Comparison of ENCODE assay signal across 12 cellular contexts in the genomic region with DNA sequence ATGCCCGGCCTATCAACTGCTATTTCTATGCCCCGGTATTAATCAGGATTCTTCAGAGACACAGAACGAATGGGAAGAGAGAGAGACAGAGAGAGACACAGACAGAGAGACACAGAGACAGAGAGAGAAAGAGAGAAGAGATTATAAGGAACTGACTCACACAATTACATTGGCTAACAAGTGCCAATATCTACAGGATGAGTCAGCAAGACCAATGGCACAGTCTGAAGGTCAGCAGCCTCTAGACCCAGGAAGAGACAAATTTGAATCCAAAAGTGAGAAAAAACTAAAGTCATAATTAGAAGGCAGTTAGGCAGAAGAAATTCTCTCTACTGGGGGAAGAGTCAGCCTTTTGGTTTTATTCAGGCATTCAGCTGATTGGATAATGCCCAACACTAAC.
A peak's percentile ranks its signal among the peaks of the same experiment; 100 is the strongest.
DNase-seq lines count a peak whose midpoint lies in the region; ATAC-seq and TF ChIP-seq lines count a peak whose summit lies in the region.
"Had no signal": no experiment of that assay in that cellular context is flagged by ENCODE, and none has a peak within 500 bp of the region (broad histone marks: within the 10 kb centered on the region; RNA-seq: fewer than 3 reads in every experiment).

No MANE protein-coding gene starts in this region.

- TF ChIP-seq POLR2A in adrenal gland (IDR thresholded peaks at IDR 0.05) = no peak

- DNase-seq in Caki2 (ENCODE audit: low read depth) = peak; percentile 76
- peak; percentile 87 for DNase-seq in HT1080 (ENCODE audit: low read depth)
- peak; percentile 42 to 74 (median 56) for DNase-seq in adrenal gland
- no peak for DNase-seq in activated CD8-positive, alpha-beta memory T cell treated with anti-CD3 and anti-CD28 coated beads, Interleukin-2, amount 50 U/mL, for 48 hours
- no peak for DNase-seq in NCI-H2171 treated with DMSO at 0.1 percent for 48 hours (lab: John Stamatoyannopoulos, UW)
- DNase-seq: activated naive CD8-positive, alpha-beta T cell treated with anti-CD3 and anti-CD28 coated beads, Interleukin-2, amount 10 ng/mL, durations not matched to agents 7 days and 5 days; KBM-7; stimulated activated CD4-positive, alpha-beta T cell treated with anti-CD3 and anti-CD28 coated beads, Interleukin-15, amount 100 ng/mL, for 24 hours; T-helper 1 cell had no signal

- H3K36me3 ChIP-seq in adrenal gland (replicated peaks in 1 of 2) = no peaks in the 10 kb centered on the region
- H3K36me3 ChIP-seq in liver (ENCODE audit: control insufficient read depth in 4 of 4, insufficient read depth in 3 of 4, low read depth in 1 of 4, low read length in 3 of 4) = no peaks in the 10 kb centered on the region

- no peak for ATAC-seq in HG03457 (IDR thresholded peaks at IDR 0.05; ENCODE audit: unreplicated experiment)
- ATAC-seq in HG02938 (IDR thresholded peaks at IDR 0.05; ENCODE audit: unreplicated experiment) = no peak

- WGBS in adrenal gland, 4 donors = 76 to 93% (median 79%) methylated on average over 3 of the region's 3 CpGs
- WGBS in liver = 96% methylated on average over 3 of the region's 3 CpGs

- no peak overlapping the region for H3K4me3 ChIP-seq in adrenal gland
- no peak overlapping the region for H3K4me3 ChIP-seq in liver (ENCODE audit: low read depth in 1 of 3, low read length in 3 of 3)

- no peak overlapping the region for H3K9ac ChIP-seq in liver (ENCODE audit: low read depth in 1 of 2, low read length in 2 of 2)

- H3K4me1 ChIP-seq in adrenal gland (replicated peaks in 1 of 2) = peaks cover 12% of the 10 kb centered on the region in 2 donors
- peaks cover 0 to 8% (median 4%) of the 10 kb centered on the region in 4 donors for H3K4me1 ChIP-seq in liver (ENCODE audit: control insufficient read depth in 4 of 4, insufficient read depth in 4 of 4, low read length in 3 of 4)

- no peak for TF ChIP-seq RAD21 in liver (IDR thresholded peaks at IDR 0.05)

- in situ Hi-C loops in Caki2 (cut with HindIII; ENCODE audit: low pct_unique_long_range_greater_than_20kb, low sequenced_read_pairs) = no loop called here

- no peaks in the 10 kb centered on the region for H3K27me3 ChIP-seq in adrenal gland
- H3K27me3 ChIP-seq in liver (ENCODE audit: control insufficient read depth in 4 of 4, insufficient read depth in 4 of 4, low read length in 3 of 4) = no peaks in the 10 kb centered on the region

- intact Hi-C loops in adrenal gland (cut with DNase I) = no loop called here

- TF ChIP-seq CTCF in adrenal gland (IDR thresholded peaks at IDR 0.05) (no peak), liver (IDR thresholded peaks at IDR 0.05; ENCODE audit: low read depth, low read length, missing input control) (no peak)

- peak overlapping the region in 4 of 5 donors; percentile 28 to 78 (median 33) for H3K27ac ChIP-seq in adrenal gland
- H3K27ac ChIP-seq in liver (ENCODE audit: low read depth in 1 of 2, low read length in 2 of 2) = peak overlapping the region in 1 of 2 donors; percentile 55

- H3K9me3 ChIP-seq in adrenal gland (replicated peaks in 1 of 3) (peaks cover 0 to 2% (median 0%) of the 10 kb centered on the region in 3 donors), liver (ENCODE audit: control insufficient read depth in 4 of 4, low read length in 3 of 4) (no peaks in the 10 kb centered on the region)

TF ChIP-seq in liver, 16 proteins besides CTCF, POLR2A, EP300 and RAD21:
- no peak for TF ChIP-seq NR2F2 (IDR thresholded peaks at IDR 0.05)
- TF ChIP-seq, protein P1, sequence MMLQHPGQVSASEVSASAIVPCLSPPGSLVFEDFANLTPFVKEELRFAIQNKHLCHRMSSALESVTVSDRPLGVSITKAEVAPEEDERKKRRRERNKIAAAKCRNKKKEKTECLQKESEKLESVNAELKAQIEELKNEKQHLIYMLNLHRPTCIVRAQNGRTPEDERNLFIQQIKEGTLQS (IDR thresholded peaks at IDR 0.05) = peak; percentile 72
- peak; percentile 92 to 97 for TF ChIP-seq JUND (IDR thresholded peaks at IDR 0.05)
- TF ChIP-seq FOXA2 (IDR thresholded peaks at IDR 0.05) = peak; percentile 54
- TF ChIP-seq, protein P2, sequence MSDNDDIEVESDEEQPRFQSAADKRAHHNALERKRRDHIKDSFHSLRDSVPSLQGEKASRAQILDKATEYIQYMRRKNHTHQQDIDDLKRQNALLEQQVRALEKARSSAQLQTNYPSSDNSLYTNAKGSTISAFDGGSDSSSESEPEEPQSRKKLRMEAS (IDR thresholded peaks at IDR 0.05) = peak; percentile 22
- TF ChIP-seq YY1 (IDR thresholded peaks at IDR 0.05) = peak; percentile 51
- TF ChIP-seq, protein P3, sequence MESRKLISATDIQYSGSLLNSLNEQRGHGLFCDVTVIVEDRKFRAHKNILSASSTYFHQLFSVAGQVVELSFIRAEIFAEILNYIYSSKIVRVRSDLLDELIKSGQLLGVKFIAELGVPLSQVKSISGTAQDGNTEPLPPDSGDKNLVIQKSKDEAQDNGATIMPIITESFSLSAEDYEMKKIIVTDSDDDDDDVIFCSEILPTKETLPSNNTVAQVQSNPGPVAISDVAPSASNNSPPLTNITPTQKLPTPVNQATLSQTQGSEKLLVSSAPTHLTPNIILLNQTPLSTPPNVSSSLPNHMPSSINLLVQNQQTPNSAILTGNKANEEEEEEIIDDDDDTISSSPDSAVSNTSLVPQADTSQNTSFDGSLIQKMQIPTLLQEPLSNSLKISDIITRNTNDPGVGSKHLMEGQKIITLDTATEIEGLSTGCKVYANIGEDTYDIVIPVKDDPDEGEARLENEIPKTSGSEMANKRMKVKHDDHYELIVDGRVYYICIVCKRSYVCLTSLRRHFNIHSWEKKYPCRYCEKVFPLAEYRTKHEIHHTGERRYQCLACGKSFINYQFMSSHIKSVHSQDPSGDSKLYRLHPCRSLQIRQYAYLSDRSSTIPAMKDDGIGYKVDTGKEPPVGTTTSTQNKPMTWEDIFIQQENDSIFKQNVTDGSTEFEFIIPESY (IDR thresholded peaks at IDR 0.05) = peak; percentile 49
- TF ChIP-seq RXRA (IDR thresholded peaks at IDR 0.05) = peak in 1 of 2 donors; percentile 66
- no peak for TF ChIP-seq GABPA (IDR thresholded peaks at IDR 0.05 in 1 of 2, conservative IDR thresholded peaks at IDR 0.05 in 1 of 2)
- TF ChIP-seq TAF1 (conservative IDR thresholded peaks at IDR 0.05) = no peak
- TF ChIP-seq, protein P4, sequence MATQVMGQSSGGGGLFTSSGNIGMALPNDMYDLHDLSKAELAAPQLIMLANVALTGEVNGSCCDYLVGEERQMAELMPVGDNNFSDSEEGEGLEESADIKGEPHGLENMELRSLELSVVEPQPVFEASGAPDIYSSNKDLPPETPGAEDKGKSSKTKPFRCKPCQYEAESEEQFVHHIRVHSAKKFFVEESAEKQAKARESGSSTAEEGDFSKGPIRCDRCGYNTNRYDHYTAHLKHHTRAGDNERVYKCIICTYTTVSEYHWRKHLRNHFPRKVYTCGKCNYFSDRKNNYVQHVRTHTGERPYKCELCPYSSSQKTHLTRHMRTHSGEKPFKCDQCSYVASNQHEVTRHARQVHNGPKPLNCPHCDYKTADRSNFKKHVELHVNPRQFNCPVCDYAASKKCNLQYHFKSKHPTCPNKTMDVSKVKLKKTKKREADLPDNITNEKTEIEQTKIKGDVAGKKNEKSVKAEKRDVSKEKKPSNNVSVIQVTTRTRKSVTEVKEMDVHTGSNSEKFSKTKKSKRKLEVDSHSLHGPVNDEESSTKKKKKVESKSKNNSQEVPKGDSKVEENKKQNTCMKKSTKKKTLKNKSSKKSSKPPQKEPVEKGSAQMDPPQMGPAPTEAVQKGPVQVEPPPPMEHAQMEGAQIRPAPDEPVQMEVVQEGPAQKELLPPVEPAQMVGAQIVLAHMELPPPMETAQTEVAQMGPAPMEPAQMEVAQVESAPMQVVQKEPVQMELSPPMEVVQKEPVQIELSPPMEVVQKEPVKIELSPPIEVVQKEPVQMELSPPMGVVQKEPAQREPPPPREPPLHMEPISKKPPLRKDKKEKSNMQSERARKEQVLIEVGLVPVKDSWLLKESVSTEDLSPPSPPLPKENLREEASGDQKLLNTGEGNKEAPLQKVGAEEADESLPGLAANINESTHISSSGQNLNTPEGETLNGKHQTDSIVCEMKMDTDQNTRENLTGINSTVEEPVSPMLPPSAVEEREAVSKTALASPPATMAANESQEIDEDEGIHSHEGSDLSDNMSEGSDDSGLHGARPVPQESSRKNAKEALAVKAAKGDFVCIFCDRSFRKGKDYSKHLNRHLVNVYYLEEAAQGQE (IDR thresholded peaks at IDR 0.05) = no peak
- peak; percentile 43 for TF ChIP-seq HNF4G (IDR thresholded peaks at IDR 0.05)
- TF ChIP-seq FOXA1 (IDR thresholded peaks at IDR 0.05) = no peak
- TF ChIP-seq EGR1 (IDR thresholded peaks at IDR 0.05; ENCODE audit: low read depth in 2 of 2) = no peak
- peak; percentile 52 for TF ChIP-seq SP1 (IDR thresholded peaks at IDR 0.05)
- TF ChIP-seq HNF4A (conservative IDR thresholded peaks at IDR 0.05) = peak; percentile 79 to 89

Comparison
In these comparisons a context has a peak if more than half of its experiments do, and no peak if none do; other contexts are left out.
1. DNase-seq: peak in Caki2 (single experiment), HT1080 (single experiment) and adrenal gland (7 of 7); none in activated CD8-positive, alpha-beta memory T cell treated with anti-CD3 and anti-CD28 coated beads, Interleukin-2, amount 50 U/mL, for 48 hours (single experiment) and NCI-H2171 treated with DMSO at 0.1 percent for 48 hours (single experiment).